ENCODE assay signal across 19 cellular contexts in the genomic region with DNA sequence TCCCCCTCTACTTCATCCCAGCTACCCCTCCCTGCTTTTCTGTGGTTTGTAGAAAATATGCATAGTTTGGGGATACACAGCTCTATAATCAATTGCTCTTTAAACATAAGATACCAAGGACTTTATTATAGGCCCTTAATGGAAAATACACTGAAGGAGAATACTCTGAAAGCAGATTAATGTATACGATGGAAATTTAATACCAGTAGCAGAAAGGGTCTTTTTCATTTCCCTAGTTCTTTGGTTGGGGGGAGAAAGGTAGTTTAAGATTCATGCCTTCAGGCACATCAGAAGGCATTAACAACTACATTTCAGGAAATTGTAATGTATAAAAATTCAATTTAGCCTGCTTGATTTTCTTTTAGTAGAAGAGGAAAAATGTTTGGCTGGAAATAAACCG.
"Had no signal": no experiment of that assay in that cellular context is flagged by ENCODE, and none has a peak within 500 bp of the region (broad histone marks: within the 10 kb centered on the region; RNA-seq: fewer than 3 reads in every experiment).

No MANE protein-coding gene starts in this region.

- H3K27me3 ChIP-seq: body of pancreas, suprapubic skin, tibial nerve had no signal

- DNase-seq: activated CD4-positive, alpha-beta T cell treated with anti-CD3 and anti-CD28 coated beads, Interleukin-2, amount 10 ng/mL, durations not matched to agents 7 days and 5 days; activated CD4-positive, CD25-positive, alpha-beta regulatory T cell treated with anti-CD3 and anti-CD28 coated beads, Interleukin-2, amount 50 U/mL, for 72 hours; activated CD8-positive, alpha-beta T cell treated with anti-CD3 and anti-CD28 coated beads, Interleukin-2, amount 10 ng/mL, durations not matched to agents 7 days and 5 days; activated gamma-delta T cell; activated naive CD4-positive, alpha-beta T cell treated with anti-CD3 and anti-CD28 coated beads, Interleukin-2, amount 50 U/mL, for 16 hours; activated naive CD8-positive, alpha-beta T cell treated with anti-CD3 and anti-CD28 coated beads, Interleukin-2, amount 50 U/mL, for 24 hours; body of pancreas; effector memory CD4-positive, alpha-beta T cell; foreskin melanocyte; hippocampal formation; left ventricle myocardium superior; mammary epithelial cell; natural killer cell; occipital lobe; stimulated activated CD4-positive, alpha-beta T cell treated with anti-CD3 and anti-CD28 coated beads, Interleukin-1b, Interleukin-23, amount 100 ng/mL, for 48 hours; stimulated activated naive CD8-positive, alpha-beta T cell treated with anti-CD3 and anti-CD28 coated beads, Interleukin-15, amount 100 ng/mL, for 72 hours had no signal

- H3K27me3 Mint-ChIP-seq: activated CD4-positive, alpha-beta T cell treated with anti-CD3 and anti-CD28 coated beads, Interleukin-2, amount 10 ng/mL, durations not matched to agents 7 days and 5 days; activated naive CD8-positive, alpha-beta T cell treated with anti-CD3 and anti-CD28 coated beads, Interleukin-2, amount 50 U/mL, for 24 hours; stimulated activated naive CD8-positive, alpha-beta T cell treated with anti-CD3 and anti-CD28 coated beads, Interleukin-15, amount 100 ng/mL, for 72 hours had no signal

- H3K4me3 ChIP-seq: body of pancreas, suprapubic skin had no signal

- H3K36me3 ChIP-seq: suprapubic skin, tibial nerve had no signal

- H3K4me3 Mint-ChIP-seq: activated CD4-positive, alpha-beta T cell treated with anti-CD3 and anti-CD28 coated beads, Interleukin-2, amount 10 ng/mL, durations not matched to agents 7 days and 5 days; activated CD8-positive, alpha-beta T cell treated with anti-CD3 and anti-CD28 coated beads, Interleukin-2, amount 10 ng/mL, durations not matched to agents 7 days and 5 days; activated naive CD8-positive, alpha-beta T cell treated with anti-CD3 and anti-CD28 coated beads, Interleukin-2, amount 50 U/mL, for 24 hours; activated T-helper 1 cell treated with anti-CD3 and anti-CD28 coated beads, Interleukin-12 subunit alpha, Interleukin-12 subunit beta, Interleukin-2, Interleukin-4 antibody, amounts not matched to agents 30 ng/mL and 10 ng/mL and 1 ng/mL, durations not matched to agents 14 hours and 24 hours and 36 hours; stimulated activated naive CD8-positive, alpha-beta T cell treated with anti-CD3 and anti-CD28 coated beads, Interleukin-15, amount 100 ng/mL, for 72 hours had no signal

- H3K27ac Mint-ChIP-seq: activated CD4-positive, alpha-beta T cell treated with anti-CD3 and anti-CD28 coated beads, Interleukin-2, amount 10 ng/mL, durations not matched to agents 7 days and 5 days; activated CD8-positive, alpha-beta T cell treated with anti-CD3 and anti-CD28 coated beads, Interleukin-2, amount 10 ng/mL, durations not matched to agents 7 days and 5 days; activated naive CD8-positive, alpha-beta T cell treated with anti-CD3 and anti-CD28 coated beads, Interleukin-2, amount 50 U/mL, for 24 hours; activated T-helper 1 cell treated with anti-CD3 and anti-CD28 coated beads, Interleukin-12 subunit alpha, Interleukin-12 subunit beta, Interleukin-2, Interleukin-4 antibody, amounts not matched to agents 30 ng/mL and 10 ng/mL and 1 ng/mL, durations not matched to agents 14 hours and 24 hours and 36 hours; stimulated activated naive CD8-positive, alpha-beta T cell treated with anti-CD3 and anti-CD28 coated beads, Interleukin-15, amount 100 ng/mL, for 72 hours had no signal

- H3K9me3 Mint-ChIP-seq: activated CD4-positive, alpha-beta T cell treated with anti-CD3 and anti-CD28 coated beads, Interleukin-2, amount 10 ng/mL, durations not matched to agents 7 days and 5 days; stimulated activated naive CD8-positive, alpha-beta T cell treated with anti-CD3 and anti-CD28 coated beads, Interleukin-15, amount 100 ng/mL, for 72 hours had no signal

- H3K9me3 ChIP-seq: body of pancreas, suprapubic skin, tibial nerve had no signal

- H3K4me1 Mint-ChIP-seq: activated CD4-positive, alpha-beta T cell treated with anti-CD3 and anti-CD28 coated beads, Interleukin-2, amount 10 ng/mL, durations not matched to agents 7 days and 5 days; stimulated activated naive CD8-positive, alpha-beta T cell treated with anti-CD3 and anti-CD28 coated beads, Interleukin-15, amount 100 ng/mL, for 72 hours had no signal

- H3K36me3 Mint-ChIP-seq: natural killer cell had no signal

- ATAC-seq: activated CD8-positive, alpha-beta T cell treated with anti-CD3 and anti-CD28 coated beads, Interleukin-2, amount 10 ng/mL, durations not matched to agents 7 days and 5 days; activated naive CD8-positive, alpha-beta T cell treated with anti-CD3 and anti-CD28 coated beads, Interleukin-2, amount 50 U/mL, for 24 hours; body of pancreas; stimulated activated naive CD8-positive, alpha-beta T cell treated with anti-CD3 and anti-CD28 coated beads, Interleukin-15, amount 100 ng/mL, for 72 hours had no signal

- H3K27ac ChIP-seq: body of pancreas, suprapubic skin, tibial nerve had no signal
